Comparison of ENCODE assay signal across 11 cellular contexts in genomic region chr6:6131492-6132109, GRCh38.
DNase-seq lines count a peak whose midpoint lies in the region; ATAC-seq, FAIRE-seq and TF ChIP-seq lines count a peak whose summit lies in the region.
"Had no signal": no experiment of that assay in that cellular context is flagged by ENCODE, and none has a peak within 500 bp of the region (broad histone marks: within the 10 kb centered on the region; RNA-seq: fewer than 3 reads in every experiment).

No MANE protein-coding gene starts in this region.

- H3K4me1 Mint-ChIP-seq in activated CD8-positive, alpha-beta T cell treated with anti-CD3 and anti-CD28 coated beads, Interleukin-2, amount 10 ng/mL, durations not matched to agents 7 days and 5 days (ENCODE audit: low read depth) = no peaks in the 10 kb centered on the region
- H3K4me1 Mint-ChIP-seq: stimulated activated naive CD8-positive, alpha-beta T cell treated with anti-CD3 and anti-CD28 coated beads, Interleukin-15, amount 100 ng/mL, for 72 hours had no signal

- no peak overlapping the region for H3K27ac ChIP-seq in lower lobe of right lung

- peak; percentile 35 for TF ChIP-seq CTCF in lower lobe of right lung (IDR thresholded peaks at IDR 0.05)

- H3K27ac Mint-ChIP-seq in activated CD8-positive, alpha-beta T cell treated with anti-CD3 and anti-CD28 coated beads, Interleukin-2, amount 10 ng/mL, durations not matched to agents 7 days and 5 days = no peak overlapping the region
- H3K27ac Mint-ChIP-seq: activated T-helper 1 cell treated with anti-CD3 and anti-CD28 coated beads, Interleukin-12 subunit alpha, Interleukin-12 subunit beta, Interleukin-2, Interleukin-4 antibody, amounts not matched to agents 30 ng/mL and 10 ng/mL and 1 ng/mL, durations not matched to agents 14 hours and 24 hours and 36 hours; stimulated activated naive CD8-positive, alpha-beta T cell treated with anti-CD3 and anti-CD28 coated beads, Interleukin-15, amount 100 ng/mL, for 72 hours had no signal

- H3K9me3 ChIP-seq in lower lobe of right lung = no peaks in the 10 kb centered on the region

- H3K36me3 Mint-ChIP-seq in activated CD8-positive, alpha-beta T cell treated with anti-CD3 and anti-CD28 coated beads, Interleukin-2, amount 10 ng/mL, durations not matched to agents 7 days and 5 days (ENCODE audit: low read depth) = no peaks in the 10 kb centered on the region

- no peaks in the 10 kb centered on the region for H3K9me3 Mint-ChIP-seq in activated CD8-positive, alpha-beta T cell treated with anti-CD3 and anti-CD28 coated beads, Interleukin-2, amount 10 ng/mL, durations not matched to agents 7 days and 5 days (ENCODE audit: insufficient read depth)
- H3K9me3 Mint-ChIP-seq: activated T-helper 1 cell treated with anti-CD3 and anti-CD28 coated beads, Interleukin-12 subunit alpha, Interleukin-12 subunit beta, Interleukin-2, Interleukin-4 antibody, amounts not matched to agents 30 ng/mL and 10 ng/mL and 1 ng/mL, durations not matched to agents 14 hours and 24 hours and 36 hours; stimulated activated naive CD8-positive, alpha-beta T cell treated with anti-CD3 and anti-CD28 coated beads, Interleukin-15, amount 100 ng/mL, for 72 hours had no signal

- FAIRE-seq in H54 (lab: Jason Lieb, UNC) = peak; percentile 52
- FAIRE-seq: A204.1 had no signal

- H3K27me3 ChIP-seq in lower lobe of right lung (ENCODE audit: low read depth) = no peaks in the 10 kb centered on the region

- H3K27me3 Mint-ChIP-seq in activated CD8-positive, alpha-beta T cell treated with anti-CD3 and anti-CD28 coated beads, Interleukin-2, amount 10 ng/mL, durations not matched to agents 7 days and 5 days (ENCODE audit: low read depth) = peaks cover 5% of the 10 kb centered on the region

- ATAC-seq in activated CD8-positive, alpha-beta T cell treated with anti-CD3 and anti-CD28 coated beads, Interleukin-2, amount 10 ng/mL, durations not matched to agents 7 days and 5 days = no peak
- ATAC-seq in lower lobe of right lung = no peak
- ATAC-seq: stimulated activated naive CD8-positive, alpha-beta T cell treated with anti-CD3 and anti-CD28 coated beads, Interleukin-15, amount 100 ng/mL, for 72 hours had no signal

- no peaks in the 10 kb centered on the region for H3K36me3 ChIP-seq in lower lobe of right lung

- POLR2A ChIA-PET in activated CD8-positive, alpha-beta T cell treated with anti-CD3 and anti-CD28 coated beads, Interleukin-2, amount 10 ng/mL, durations not matched to agents 7 days and 5 days (lab: Charles Lee) = no interaction called here

- no peak overlapping the region for H3K4me3 Mint-ChIP-seq in activated CD8-positive, alpha-beta T cell treated with anti-CD3 and anti-CD28 coated beads, Interleukin-2, amount 10 ng/mL, durations not matched to agents 7 days and 5 days
- H3K4me3 Mint-ChIP-seq: activated T-helper 1 cell treated with anti-CD3 and anti-CD28 coated beads, Interleukin-12 subunit alpha, Interleukin-12 subunit beta, Interleukin-2, Interleukin-4 antibody, amounts not matched to agents 30 ng/mL and 10 ng/mL and 1 ng/mL, durations not matched to agents 14 hours and 24 hours and 36 hours; stimulated activated naive CD8-positive, alpha-beta T cell treated with anti-CD3 and anti-CD28 coated beads, Interleukin-15, amount 100 ng/mL, for 72 hours had no signal

- CTCF ChIA-PET in activated CD8-positive, alpha-beta T cell treated with anti-CD3 and anti-CD28 coated beads, Interleukin-2, amount 10 ng/mL, durations not matched to agents 7 days and 5 days (lab: Charles Lee) = interaction anchor here (0.6 to 1.1 kb wide), 5 partner anchors 9 to 710 kb away, joined by 3 read pairs; no protein-coding TSS in a partner anchor

- H3K4me3 ChIP-seq in lower lobe of right lung = no peak overlapping the region

- no peak for TF ChIP-seq POLR2A in H54 (IDR thresholded peaks at IDR 0.05; ENCODE audit: low read depth, low read length)

- intact Hi-C loops in lower lobe of right lung (cut with DNase I) = no loop called here

- peak; percentile 70 for DNase-seq in DMS 273 (lab: John Stamatoyannopoulos, UW; ENCODE audit: unreplicated experiment)
- DNase-seq in DMS 273 treated with DMSO at 0.1 percent for 48 hours (lab: John Stamatoyannopoulos, UW) = no peak
- DNase-seq in H54 (ENCODE audit: insufficient read length, low spot score) = peak; percentile 9
- peak; percentile 24 for DNase-seq in activated CD8-positive, alpha-beta T cell treated with anti-CD3 and anti-CD28 coated beads, Interleukin-2, amount 10 ng/mL, durations not matched to agents 7 days and 5 days
- DNase-seq in lower lobe of right lung = no peak
- no peak for DNase-seq in UCSD-AML1 (lab: John Stamatoyannopoulos, UW; ENCODE audit: unreplicated experiment)
- no peak for DNase-seq in NCI-H226
- no peak for DNase-seq in stimulated activated CD8-positive, alpha-beta memory T cell treated with anti-CD3 and anti-CD28 coated beads, Interleukin-4, amount 100 ng/mL, for 48 hours

- no peaks in the 10 kb centered on the region for H3K4me1 ChIP-seq in lower lobe of right lung

Comparison
In these comparisons a context has a peak if more than half of its experiments do, and no peak if none do; other contexts are left out.
1. DNase-seq: peak in DMS 273 (single experiment), H54 (single experiment) and activated CD8-positive, alpha-beta T cell treated with anti-CD3 and anti-CD28 coated beads, Interleukin-2, amount 10 ng/mL, durations not matched to agents 7 days and 5 days (single experiment); none in DMS 273 treated with DMSO at 0.1 percent for 48 hours (single experiment), lower lobe of right lung (single experiment), UCSD-AML1 (single experiment), NCI-H226 (single experiment) and stimulated activated CD8-positive, alpha-beta memory T cell treated with anti-CD3 and anti-CD28 coated beads, Interleukin-4, amount 100 ng/mL, for 48 hours (single experiment).